ENCODE assay signal across 13 cellular contexts in the genomic region with DNA sequence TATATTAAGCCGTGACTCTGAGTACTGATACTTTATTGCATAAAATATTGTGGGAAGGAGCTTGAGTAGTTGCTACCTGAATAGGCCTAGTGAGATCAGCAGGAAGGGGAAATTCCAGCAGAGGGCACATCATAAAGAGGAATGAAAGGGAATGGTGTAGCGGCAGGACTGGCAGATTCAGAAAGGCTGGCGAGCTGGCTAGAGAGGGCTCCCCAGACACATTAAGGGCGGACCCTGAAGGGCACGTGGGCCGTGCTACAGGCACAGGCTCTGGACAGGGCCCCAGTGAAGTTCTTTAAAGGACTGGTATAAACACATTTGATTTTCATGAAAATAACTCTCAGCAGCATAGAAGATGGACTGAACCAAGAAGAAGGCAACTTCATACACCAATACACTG. TPM values are rescaled to one million over a fixed set of nuclear protein-coding genes. Genes with fewer than 3 reads are reported as not detected.
DNase-seq lines count a peak whose midpoint lies in the region; ATAC-seq and TF ChIP-seq lines count a peak whose summit lies in the region.
"Had no signal": no experiment of that assay in that cellular context is flagged by ENCODE, and none has a peak within 500 bp of the region (broad histone marks: within the 10 kb centered on the region; RNA-seq: fewer than 3 reads in every experiment).

No MANE protein-coding gene starts in this region.

- peaks cover 55% of the 10 kb centered on the region for H3K4me1 Mint-ChIP-seq in CD14-positive monocyte
- peaks cover 75% of the 10 kb centered on the region for H3K4me1 Mint-ChIP-seq in CD8-positive, alpha-beta T cell (ENCODE audit: low read depth)
- H3K4me1 Mint-ChIP-seq in activated CD8-positive, alpha-beta T cell treated with anti-CD3 and anti-CD28 coated beads, Interleukin-2, amount 10 ng/mL, durations not matched to agents 7 days and 5 days (ENCODE audit: low read depth) = peaks cover 78% of the 10 kb centered on the region
- peaks cover 53% of the 10 kb centered on the region for H3K4me1 Mint-ChIP-seq in memory B cell

- no peaks in the 10 kb centered on the region for H3K27me3 ChIP-seq in CD8-positive, alpha-beta T cell (ENCODE audit: insufficient read depth, low read length)
- H3K27me3 ChIP-seq: thyroid gland had no signal

- peaks cover 0 to 1% (median 0%) of the 10 kb centered on the region in 3 donors for H3K27me3 Mint-ChIP-seq in CD14-positive monocyte (ENCODE audit: low read depth in 3 of 3)
- no peaks in the 10 kb centered on the region for H3K27me3 Mint-ChIP-seq in CD8-positive, alpha-beta T cell (ENCODE audit: low read depth)
- no peaks in the 10 kb centered on the region for H3K27me3 Mint-ChIP-seq in activated CD8-positive, alpha-beta T cell treated with anti-CD3 and anti-CD28 coated beads, Interleukin-2, amount 10 ng/mL, durations not matched to agents 7 days and 5 days (ENCODE audit: low read depth)
- no peaks in the 10 kb centered on the region for H3K27me3 Mint-ChIP-seq in memory B cell
- H3K27me3 Mint-ChIP-seq: progenitor cell of endocrine pancreas had no signal

- no peaks in the 10 kb centered on the region for H3K9me3 ChIP-seq in CD8-positive, alpha-beta T cell (ENCODE audit: low read length)
- H3K9me3 ChIP-seq: mucosa of descending colon, thyroid gland had no signal

- peaks cover 3% of the 10 kb centered on the region for H3K36me3 ChIP-seq in CD8-positive, alpha-beta T cell (ENCODE audit: insufficient read depth, low read length)
- H3K36me3 ChIP-seq: thyroid gland had no signal

- H3K4me1 ChIP-seq in CD8-positive, alpha-beta T cell (ENCODE audit: insufficient read depth, low read length) = peaks cover 46% of the 10 kb centered on the region

- CTCF ChIA-PET in CD8-positive, alpha-beta T cell (lab: Charles Lee) = interaction anchor here (0.8 kb wide), 1 partner anchor 93 kb away, joined by 3 read pairs; no protein-coding TSS in a partner anchor
- CTCF ChIA-PET in activated CD8-positive, alpha-beta T cell treated with anti-CD3 and anti-CD28 coated beads, Interleukin-2, amount 10 ng/mL, durations not matched to agents 7 days and 5 days (lab: Charles Lee) = interaction anchor here (0.7 to 1.2 kb wide), 2 partner anchors 44 to 66 kb away, joined by 3 read pairs; no protein-coding TSS in a partner anchor

- H3K4me3 ChIP-seq in CD8-positive, alpha-beta T cell (ENCODE audit: low read depth, low read length) = no peak overlapping the region
- H3K4me3 ChIP-seq: mucosa of descending colon, thyroid gland had no signal

- TF ChIP-seq CTCF in CD14-positive monocyte (IDR thresholded peaks at IDR 0.05) = no peak
- TF ChIP-seq CTCF in CD8-positive, alpha-beta T cell (IDR thresholded peaks at IDR 0.05) = no peak

- POLR2A ChIA-PET in CD8-positive, alpha-beta T cell (lab: Charles Lee) = interaction anchor here (1.4 kb wide), 1 partner anchor 43 kb away, joined by 5 read pairs; a partner anchor contains a TSS
- POLR2A ChIA-PET in activated CD8-positive, alpha-beta T cell treated with anti-CD3 and anti-CD28 coated beads, Interleukin-2, amount 10 ng/mL, durations not matched to agents 7 days and 5 days (lab: Charles Lee) = interaction anchor here (0.6 to 2.6 kb wide), 3 partner anchors 43 to 438 kb away, joined by 3 to 17 read pairs (median 5); a partner anchor contains a TSS

- intact Hi-C loops in CD14-positive monocyte (cut with micrococcal nuclease) = loop anchor here in 1 of 2 donors (5.0 kb wide), 1 partner anchor 41 kb away; a partner anchor contains a TSS
- intact Hi-C loops in CD8-positive, alpha-beta T cell (cut with DNase I, micrococcal nuclease) = loop anchor here (2.0 to 5.0 kb wide), 2 partner anchors 41 to 42 kb away; a partner anchor contains a TSS

- H3K27ac Mint-ChIP-seq in CD14-positive monocyte (peak overlapping the region; percentile 92 to 98 (median 97)), memory B cell (peak overlapping the region; percentile 79)
- peak overlapping the region; percentile 82 for H3K27ac Mint-ChIP-seq in CD8-positive, alpha-beta T cell
- peak overlapping the region; percentile 97 for H3K27ac Mint-ChIP-seq in activated CD8-positive, alpha-beta T cell treated with anti-CD3 and anti-CD28 coated beads, Interleukin-2, amount 10 ng/mL, durations not matched to agents 7 days and 5 days
- H3K27ac Mint-ChIP-seq: progenitor cell of endocrine pancreas had no signal

- no peak for ATAC-seq in CD8-positive, alpha-beta T cell
- ATAC-seq in activated CD8-positive, alpha-beta T cell treated with anti-CD3 and anti-CD28 coated beads, Interleukin-2, amount 10 ng/mL, durations not matched to agents 7 days and 5 days = no peak
- ATAC-seq in memory B cell (ENCODE audit: low read depth) (no peak), HG03045 (IDR thresholded peaks at IDR 0.05; ENCODE audit: unreplicated experiment) (no peak), GM18861 (IDR thresholded peaks at IDR 0.05; ENCODE audit: unreplicated experiment) (no peak), HG02852 (IDR thresholded peaks at IDR 0.05; ENCODE audit: unreplicated experiment) (no peak)
- ATAC-seq: mucosa of descending colon had no signal

- H3K36me3 Mint-ChIP-seq in CD14-positive monocyte = peaks cover 15 to 24% of the 10 kb centered on the region in 2 donors
- H3K36me3 Mint-ChIP-seq in CD8-positive, alpha-beta T cell = peaks cover 12% of the 10 kb centered on the region
- peaks cover 46% of the 10 kb centered on the region for H3K36me3 Mint-ChIP-seq in activated CD8-positive, alpha-beta T cell treated with anti-CD3 and anti-CD28 coated beads, Interleukin-2, amount 10 ng/mL, durations not matched to agents 7 days and 5 days (ENCODE audit: low read depth)
- peaks cover 13% of the 10 kb centered on the region for H3K36me3 Mint-ChIP-seq in memory B cell

- H3K27ac ChIP-seq in CD8-positive, alpha-beta T cell (ENCODE audit: low read depth, low read length) = no peak overlapping the region
- H3K27ac ChIP-seq: thyroid gland had no signal

- no peak for DNase-seq in CD14-positive monocyte (ENCODE audit: low spot score)
- DNase-seq in CD8-positive, alpha-beta T cell = no peak
- DNase-seq in activated CD8-positive, alpha-beta T cell treated with anti-CD3 and anti-CD28 coated beads, Interleukin-2, amount 10 ng/mL, durations not matched to agents 7 days and 5 days = no peak
- DNase-seq in memory B cell (ENCODE audit: low spot score in 2 of 2) = no peak
- DNase-seq: activated CD8-positive, alpha-beta memory T cell treated with anti-CD3 and anti-CD28 coated beads for 24 hours; head of caudate nucleus; mucosa of descending colon; NCI-H2029; thyroid gland had no signal

- no peaks in the 10 kb centered on the region for H3K9me3 Mint-ChIP-seq in CD14-positive monocyte
- H3K9me3 Mint-ChIP-seq in CD8-positive, alpha-beta T cell = no peaks in the 10 kb centered on the region
- no peaks in the 10 kb centered on the region for H3K9me3 Mint-ChIP-seq in activated CD8-positive, alpha-beta T cell treated with anti-CD3 and anti-CD28 coated beads, Interleukin-2, amount 10 ng/mL, durations not matched to agents 7 days and 5 days (ENCODE audit: insufficient read depth)
- H3K9me3 Mint-ChIP-seq in memory B cell = no peaks in the 10 kb centered on the region

- H3K4me3 Mint-ChIP-seq in CD14-positive monocyte (no peak overlapping the region), memory B cell (no peak overlapping the region)
- H3K4me3 Mint-ChIP-seq in CD8-positive, alpha-beta T cell = no peak overlapping the region
- no peak overlapping the region for H3K4me3 Mint-ChIP-seq in activated CD8-positive, alpha-beta T cell treated with anti-CD3 and anti-CD28 coated beads, Interleukin-2, amount 10 ng/mL, durations not matched to agents 7 days and 5 days

RNA-seq across cellular contexts. Expression of a gene that starts 43.0 kb away (rescaled TPM):
- polyA plus RNA-seq in CD14-positive monocyte = 100 to 1,000 TPM in 1 of 2 donors, 10 to 100 TPM in 1; 78.4 to 108 TPM
- total RNA-seq in CD8-positive, alpha-beta T cell = 10 to 100 TPM; 61.7 to 62.8 TPM
- 10 to 100 TPM; 52.9 to 53.6 TPM for total RNA-seq in activated CD8-positive, alpha-beta T cell treated with anti-CD3 and anti-CD28 coated beads, Interleukin-2, amount 10 ng/mL, durations not matched to agents 7 days and 5 days
